11 cellular contexts compared by ENCODE assay signal in the genomic region with DNA sequence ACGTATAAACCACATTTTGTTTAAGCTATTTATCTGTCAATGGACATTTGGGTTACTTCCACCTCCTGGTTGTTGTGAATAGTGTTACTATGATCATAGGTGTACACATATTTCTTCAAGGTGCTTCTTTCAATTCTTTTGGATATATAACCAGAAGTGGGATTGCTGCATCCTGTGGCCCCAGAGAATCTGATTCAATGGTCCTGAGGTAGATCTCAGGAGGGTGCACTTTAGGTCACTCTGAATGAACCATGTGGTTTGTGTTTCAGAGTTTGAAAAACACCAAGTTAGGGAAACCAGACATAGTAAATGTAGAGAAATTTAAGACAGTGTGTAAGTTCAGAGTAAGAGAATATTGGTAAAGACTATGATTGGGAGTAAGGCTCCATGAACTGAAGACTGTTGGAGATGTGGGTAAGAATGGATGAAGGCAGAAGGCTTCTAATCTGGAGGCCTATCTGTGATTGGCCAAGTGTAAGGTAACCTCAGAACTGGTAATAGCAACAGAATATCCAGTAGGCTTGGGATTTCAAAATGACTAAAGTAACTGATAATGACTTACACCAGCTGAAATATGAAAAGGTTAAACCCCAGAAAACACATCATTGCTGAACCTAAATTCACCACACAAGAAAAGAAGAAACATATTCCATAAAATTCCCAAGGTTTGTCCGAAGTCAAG.
DNase-seq lines count a peak whose midpoint lies in the region; ATAC-seq and TF ChIP-seq lines count a peak whose summit lies in the region.
"Had no signal": no experiment of that assay in that cellular context is flagged by ENCODE, and none has a peak within 500 bp of the region (broad histone marks: within the 10 kb centered on the region; RNA-seq: fewer than 3 reads in every experiment).

No MANE protein-coding gene starts in this region.

- no peak overlapping the region for H2AFZ ChIP-seq in hepatocyte

- no peaks in the 10 kb centered on the region for H3K9me2 ChIP-seq in hepatocyte (replicated peaks; ENCODE audit: insufficient read depth)

- H3K27me3 Mint-ChIP-seq in HFFc6 (ENCODE audit: insufficient read depth) = peaks cover 1% of the 10 kb centered on the region; the same call in 1 of the 2 replicates

- TF ChIP-seq CTCF in HFFc6 (IDR thresholded peaks at IDR 0.05) (no peak), hepatocyte (IDR thresholded peaks at IDR 0.05; ENCODE audit: poor library complexity) (no peak)

- no peaks in the 10 kb centered on the region for H3K4me1 ChIP-seq in hepatocyte (ENCODE audit: insufficient read depth)
- H3K4me1 ChIP-seq: Peyer's patch had no signal

- no peak overlapping the region for H3K4me3 Mint-ChIP-seq in HFFc6

- no peaks in the 10 kb centered on the region for H3K27me3 ChIP-seq in hepatocyte
- H3K27me3 ChIP-seq: Peyer's patch had no signal

- H3K4me3 ChIP-seq in hepatocyte = no peak overlapping the region
- H3K4me3 ChIP-seq: Peyer's patch had no signal

- H3K27ac ChIP-seq in hepatocyte = no peak overlapping the region
- H3K27ac ChIP-seq: C4-2B, KMS-11, Peyer's patch had no signal

- peaks cover 25% of the 10 kb centered on the region for H3K36me3 Mint-ChIP-seq in HFFc6 (ENCODE audit: low read depth)

- ATAC-seq in GM18520 (IDR thresholded peaks at IDR 0.05; ENCODE audit: unreplicated experiment) = peak; percentile 13
- peak; percentile 27 for ATAC-seq in GM19455 (IDR thresholded peaks at IDR 0.05; ENCODE audit: unreplicated experiment)
- peak; percentile 32 for ATAC-seq in HG02870 (IDR thresholded peaks at IDR 0.05; ENCODE audit: unreplicated experiment)
- ATAC-seq in HG03521 (IDR thresholded peaks at IDR 0.05; ENCODE audit: unreplicated experiment) = peak; percentile 35

- DNase-seq in HFFc6 (no peak), SIG-M5 (lab: John Stamatoyannopoulos, UW) (no peak), GOT3 (lab: John Stamatoyannopoulos, UW) (no peak), hepatocyte (ENCODE audit: low spot score) (no peak)
- DNase-seq: Peyer's patch had no signal

- H3K4me2 ChIP-seq in hepatocyte = no peak overlapping the region
- H3K4me2 ChIP-seq: KMS-11 had no signal

- no peaks in the 10 kb centered on the region for H4K20me1 ChIP-seq in hepatocyte (ENCODE audit: insufficient read depth, poor library complexity, severe bottlenecking)

- no peaks in the 10 kb centered on the region for H3K9me3 ChIP-seq in hepatocyte (ENCODE audit: low read depth)
- H3K9me3 ChIP-seq: Peyer's patch had no signal

- WGBS in hepatocyte (ENCODE audit: low lambda C conversion rate, missing lambda C conversion rate) = 94% methylated on average over 2 of the region's 2 CpGs

- H3K27ac Mint-ChIP-seq in HFFc6 = no peak overlapping the region

- H3K36me3 ChIP-seq in hepatocyte (replicated peaks; ENCODE audit: insufficient read depth, low read depth) = no peaks in the 10 kb centered on the region

- H3K9me3 Mint-ChIP-seq in HFFc6 = no peaks in the 10 kb centered on the region

- peaks cover 9% of the 10 kb centered on the region; the same call in 1 of the 2 replicates for H3K4me1 Mint-ChIP-seq in HFFc6 (ENCODE audit: low read depth)

- H3K79me2 ChIP-seq in hepatocyte = no peaks in the 10 kb centered on the region
